ENCODE assay signal across 10 cellular contexts in the genomic region with DNA sequence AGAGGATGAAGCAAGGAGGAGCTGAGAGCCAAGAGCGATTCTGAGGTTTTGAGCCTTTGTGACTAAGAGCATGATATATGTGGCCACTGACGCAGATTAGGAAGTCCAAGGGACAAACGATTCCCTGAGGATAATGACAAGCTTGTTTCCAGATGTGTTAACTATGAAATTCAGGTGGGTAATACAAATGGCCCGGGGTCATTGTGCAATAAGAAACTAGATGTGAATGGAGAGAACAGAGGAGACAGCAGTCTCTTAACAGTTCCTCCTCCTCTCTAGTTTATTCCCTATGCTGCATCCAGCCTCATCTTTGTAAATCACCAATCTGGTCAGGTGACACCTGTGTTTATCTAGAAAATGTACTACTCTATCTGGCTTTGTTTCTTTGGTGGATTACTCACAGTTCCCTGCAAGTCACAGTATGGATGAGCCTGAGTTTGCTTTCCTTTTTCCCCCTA.
DNase-seq lines count a peak whose midpoint lies in the region; ATAC-seq lines count a peak whose summit lies in the region.
"Had no signal": no experiment of that assay in that cellular context is flagged by ENCODE, and none has a peak within 500 bp of the region (broad histone marks: within the 10 kb centered on the region; RNA-seq: fewer than 3 reads in every experiment).

No MANE protein-coding gene starts in this region.

- H3K9me3 ChIP-seq in adipocyte (ENCODE audit: control insufficient read depth, low read length) = no peaks in the 10 kb centered on the region

- H3K36me3 Mint-ChIP-seq in activated naive CD8-positive, alpha-beta T cell treated with anti-CD3 and anti-CD28 coated beads for 36 hours = no peaks in the 10 kb centered on the region
- H3K36me3 Mint-ChIP-seq: CD4-positive, CD25-positive, alpha-beta regulatory T cell had no signal

- DNase-seq in AG08395 (ENCODE audit: low spot score) (peak; percentile 83), HT1080 (ENCODE audit: low read depth) (peak; percentile 94), adipocyte (ENCODE audit: low read depth) (peak; percentile 78), hepatic stellate cell (ENCODE audit: low spot score) (peak; percentile 25), activated T-cell treated with anti-CD3 and anti-CD28 coated beads for 4 hours (no peak)
- DNase-seq in activated naive CD8-positive, alpha-beta T cell treated with anti-CD3 and anti-CD28 coated beads for 36 hours = no peak
- DNase-seq: CD4-positive, CD25-positive, alpha-beta regulatory T cell; retina had no signal

- no peak overlapping the region for H3K4me3 Mint-ChIP-seq in activated naive CD8-positive, alpha-beta T cell treated with anti-CD3 and anti-CD28 coated beads for 36 hours
- H3K4me3 Mint-ChIP-seq: CD4-positive, CD25-positive, alpha-beta regulatory T cell had no signal

- H3K27me3 Mint-ChIP-seq in activated naive CD8-positive, alpha-beta T cell treated with anti-CD3 and anti-CD28 coated beads for 36 hours = no peaks in the 10 kb centered on the region

- no peaks in the 10 kb centered on the region for H3K9me3 Mint-ChIP-seq in activated naive CD8-positive, alpha-beta T cell treated with anti-CD3 and anti-CD28 coated beads for 36 hours

- no peaks in the 10 kb centered on the region for H3K4me1 Mint-ChIP-seq in activated naive CD8-positive, alpha-beta T cell treated with anti-CD3 and anti-CD28 coated beads for 36 hours
- H3K4me1 Mint-ChIP-seq: CD4-positive, CD25-positive, alpha-beta regulatory T cell had no signal

- peak overlapping the region; percentile 35 for H3K9ac ChIP-seq in adipocyte (ENCODE audit: low read length)

- H3K27me3 ChIP-seq in adipocyte (replicated peaks; ENCODE audit: control insufficient read depth, insufficient read depth, low read length) = no peaks in the 10 kb centered on the region

- H3K27ac Mint-ChIP-seq in activated naive CD8-positive, alpha-beta T cell treated with anti-CD3 and anti-CD28 coated beads for 36 hours = no peak overlapping the region
- H3K27ac Mint-ChIP-seq: CD4-positive, CD25-positive, alpha-beta regulatory T cell had no signal

- H3K36me3 ChIP-seq in adipocyte (ENCODE audit: control insufficient read depth, insufficient read depth, low read length, severe bottlenecking) = no peaks in the 10 kb centered on the region

- H3K4me3 ChIP-seq in adipocyte (ENCODE audit: low read length) = no peak overlapping the region

- ATAC-seq in HG02571 (IDR thresholded peaks at IDR 0.05; ENCODE audit: unreplicated experiment) = no peak
- ATAC-seq in HG02798 (IDR thresholded peaks at IDR 0.05; ENCODE audit: poor library complexity, unreplicated experiment) = no peak

- peaks cover 35% of the 10 kb centered on the region for H3K4me1 ChIP-seq in adipocyte (ENCODE audit: control insufficient read depth, insufficient read depth, low read length)

Comparison
In these comparisons a context has a peak if more than half of its experiments do, and no peak if none do; other contexts are left out.
1. DNase-seq: peak in AG08395 (single experiment), HT1080 (single experiment), adipocyte (single experiment) and hepatic stellate cell (single experiment); none in activated T-cell treated with anti-CD3 and anti-CD28 coated beads for 4 hours (single experiment) and activated naive CD8-positive, alpha-beta T cell treated with anti-CD3 and anti-CD28 coated beads for 36 hours (single experiment).